14 cellular contexts compared by ENCODE assay signal in the genomic region with DNA sequence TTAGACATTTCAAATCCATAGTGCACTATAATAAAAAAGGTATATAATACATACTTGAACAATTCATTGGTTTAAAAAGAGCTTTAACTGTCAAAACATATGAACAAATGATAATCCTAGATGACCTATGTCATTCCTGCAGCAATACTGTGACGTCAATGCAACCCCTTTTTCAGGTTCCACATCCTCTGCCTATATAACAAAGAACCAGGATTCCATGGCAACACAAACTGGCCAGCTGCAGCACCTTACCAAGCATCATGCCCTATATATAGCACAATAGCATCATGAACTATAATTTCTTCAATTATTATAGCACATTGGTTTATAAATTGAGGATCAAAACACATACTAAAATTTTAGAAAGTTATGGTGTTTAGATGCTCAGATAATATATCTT. TPM values are rescaled to one million over a fixed set of nuclear protein-coding genes. Genes with fewer than 3 reads are reported as not detected.
DNase-seq lines count a peak whose midpoint lies in the region; ATAC-seq and TF ChIP-seq lines count a peak whose summit lies in the region.
"Had no signal": no experiment of that assay in that cellular context is flagged by ENCODE, and none has a peak within 500 bp of the region (broad histone marks: within the 10 kb centered on the region; RNA-seq: fewer than 3 reads in every experiment).

No MANE protein-coding gene starts in this region.

- no peak overlapping the region for H4K8ac ChIP-seq in mesenchymal stem cell (ENCODE audit: low read length)

- H3K18ac ChIP-seq in mesenchymal stem cell (ENCODE audit: low read depth in 1 of 2, low read length in 2 of 2), result peak overlapping the region in 1 of 2 experiments; percentile 54

- H3K27me3 ChIP-seq in HUES64 (ENCODE audit: insufficient read depth, low read length) (no peaks in the 10 kb centered on the region), mesenchymal stem cell (ENCODE audit: control insufficient read depth in 1 of 2, insufficient read depth in 1 of 2, low read length in 2 of 2) (no peaks in the 10 kb centered on the region)
- H3K27me3 ChIP-seq: gastrocnemius medialis had no signal

- H2BK120ac ChIP-seq in mesenchymal stem cell (ENCODE audit: low read depth, low read length), result no peak overlapping the region

- no peak overlapping the region for H3K14ac ChIP-seq in mesenchymal stem cell (ENCODE audit: low read length in 2 of 2)

- POLR2A ChIA-PET in WTC11 (lab: Charles Lee), result no interaction called here

- H4K91ac ChIP-seq in mesenchymal stem cell (ENCODE audit: low read length), result no peak overlapping the region

- H3K9me3 Mint-ChIP-seq in WTC11, result peaks cover 3% of the 10 kb centered on the region
- H3K9me3 Mint-ChIP-seq: activated CD4-positive, alpha-beta memory T cell treated with anti-CD3 and anti-CD28 coated beads, Interleukin-2, amount 10 ng/mL, durations not matched to agents 7 days and 5 days; activated naive CD4-positive, alpha-beta T cell treated with anti-CD3 and anti-CD28 coated beads, Interleukin-2, amount 10 ng/mL, durations not matched to agents 7 days and 5 days had no signal

- no peak overlapping the region for H2BK15ac ChIP-seq in mesenchymal stem cell (ENCODE audit: low read depth, poor library complexity, severe bottlenecking)

- peak overlapping the region; percentile 66 for H3K9ac ChIP-seq in HUES64 (ENCODE audit: low read depth, low read length)
- H3K9ac ChIP-seq in mesenchymal stem cell (ENCODE audit: low read length), result peak overlapping the region; percentile 96

- H3K4me2 ChIP-seq in mesenchymal stem cell (ENCODE audit: low read length, poor library complexity, severe bottlenecking), result no peak overlapping the region

- peak overlapping the region; percentile 57 for H3K27ac ChIP-seq in HUES64 (ENCODE audit: low read depth, low read length)
- no peak overlapping the region for H3K27ac ChIP-seq in mesenchymal stem cell (ENCODE audit: low read length, poor library complexity, severe bottlenecking)
- H3K27ac ChIP-seq: gastrocnemius medialis had no signal

- H3K23ac ChIP-seq in mesenchymal stem cell (ENCODE audit: low read length in 2 of 2), result no peak overlapping the region

- no peak overlapping the region for H3K4ac ChIP-seq in mesenchymal stem cell (ENCODE audit: low read depth in 1 of 2, low read length in 2 of 2)

- no peak overlapping the region for H2BK5ac ChIP-seq in mesenchymal stem cell (ENCODE audit: low read depth, low read length, poor library complexity, severe bottlenecking)

- CTCF ChIA-PET in WTC11 (lab: Charles Lee), result no interaction called here

- peaks cover 12% of the 10 kb centered on the region for H3K36me3 Mint-ChIP-seq in WTC11
- H3K36me3 Mint-ChIP-seq: activated naive CD4-positive, alpha-beta T cell treated with anti-CD3 and anti-CD28 coated beads, Interleukin-2, amount 10 ng/mL, durations not matched to agents 7 days and 5 days had no signal

- no peaks in the 10 kb centered on the region for H3K79me1 ChIP-seq in mesenchymal stem cell (replicated peaks; ENCODE audit: low read length, poor library complexity, severe bottlenecking)

- peak overlapping the region; percentile 99 for H3K27ac Mint-ChIP-seq in WTC11
- H3K27ac Mint-ChIP-seq: activated CD4-positive, alpha-beta memory T cell treated with anti-CD3 and anti-CD28 coated beads, Interleukin-2, amount 10 ng/mL, durations not matched to agents 7 days and 5 days; activated naive CD4-positive, alpha-beta T cell treated with anti-CD3 and anti-CD28 coated beads, Interleukin-2, amount 10 ng/mL, durations not matched to agents 7 days and 5 days had no signal

- H2AFZ ChIP-seq in mesenchymal stem cell (ENCODE audit: low read depth, low read length), result no peak overlapping the region

- H2BK12ac ChIP-seq in mesenchymal stem cell (ENCODE audit: low read length in 2 of 2), result no peak overlapping the region

- peak overlapping the region; percentile 14 for H2AK5ac ChIP-seq in mesenchymal stem cell (ENCODE audit: low read length, severe bottlenecking)

- H3K27me3 Mint-ChIP-seq in WTC11 (ENCODE audit: low read depth), result no peaks in the 10 kb centered on the region; the same call in 1 of the 2 replicates
- H3K27me3 Mint-ChIP-seq: activated CD4-positive, alpha-beta memory T cell treated with anti-CD3 and anti-CD28 coated beads, Interleukin-2, amount 10 ng/mL, durations not matched to agents 7 days and 5 days; activated naive CD4-positive, alpha-beta T cell treated with anti-CD3 and anti-CD28 coated beads, Interleukin-2, amount 10 ng/mL, durations not matched to agents 7 days and 5 days had no signal

- peaks cover 55% of the 10 kb centered on the region for H3K4me1 Mint-ChIP-seq in WTC11
- H3K4me1 Mint-ChIP-seq: activated CD4-positive, alpha-beta memory T cell treated with anti-CD3 and anti-CD28 coated beads, Interleukin-2, amount 10 ng/mL, durations not matched to agents 7 days and 5 days; activated naive CD4-positive, alpha-beta T cell treated with anti-CD3 and anti-CD28 coated beads, Interleukin-2, amount 10 ng/mL, durations not matched to agents 7 days and 5 days had no signal

- no peak for TF ChIP-seq CTCF in WTC11 (IDR thresholded peaks at IDR 0.05)

- peaks cover 35% of the 10 kb centered on the region for H3K4me1 ChIP-seq in HUES64 (ENCODE audit: insufficient read depth, low read length)
- no peaks in the 10 kb centered on the region for H3K4me1 ChIP-seq in mesenchymal stem cell (ENCODE audit: control insufficient read depth, insufficient read depth, low read depth, low read length)
- H3K4me1 ChIP-seq: gastrocnemius medialis had no signal

- H3K9me3 ChIP-seq in HUES64 (ENCODE audit: insufficient read depth, low read depth, low read length) (no peaks in the 10 kb centered on the region), mesenchymal stem cell (ENCODE audit: control insufficient read depth, low read length) (no peaks in the 10 kb centered on the region)
- H3K9me3 ChIP-seq: gastrocnemius medialis had no signal

- no peaks in the 10 kb centered on the region for H3K36me3 ChIP-seq in HUES64 (ENCODE audit: insufficient read depth, low read length)
- no peaks in the 10 kb centered on the region for H3K36me3 ChIP-seq in mesenchymal stem cell (ENCODE audit: control insufficient read depth in 1 of 2, insufficient read depth in 2 of 2, low read depth in 1 of 2, low read length in 2 of 2)
- H3K36me3 ChIP-seq: gastrocnemius medialis had no signal

- DNase-seq in WTC11 (ENCODE audit: low spot score), result no peak
- peak; percentile 47 for DNase-seq in mesenchymal stem cell
- no peak for DNase-seq in activated CD8-positive, alpha-beta memory T cell treated with anti-CD3 and anti-CD28 coated beads, Interleukin-2, amount 50 U/mL, for 4 hours
- no peak for DNase-seq in mesenteric fat pad (ENCODE audit: low spot score)
- DNase-seq in NCI-H1436 treated with DMSO at 0.1 percent for 48 hours (lab: John Stamatoyannopoulos, UW), result no peak
- DNase-seq: activated CD4-positive, alpha-beta memory T cell treated with anti-CD3 and anti-CD28 coated beads, Interleukin-2, amount 10 ng/mL, durations not matched to agents 7 days and 5 days; activated naive CD4-positive, alpha-beta T cell treated with anti-CD3 and anti-CD28 coated beads, Interleukin-2, amount 10 ng/mL, durations not matched to agents 7 days and 5 days; gastrocnemius medialis; NCI-H1694 treated with DMSO at 0.1 percent for 48 hours; stimulated activated CD8-positive, alpha-beta memory T cell treated with anti-CD3 and anti-CD28 coated beads, Interleukin-4, amount 100 ng/mL, for 48 hours had no signal

- H3K4me3 ChIP-seq in HUES64 (ENCODE audit: low read length), result no peak overlapping the region
- H3K4me3 ChIP-seq in mesenchymal stem cell (ENCODE audit: insufficient read depth in 1 of 2, low read depth in 1 of 2, low read length in 2 of 2), result peak overlapping the region in 1 of 2 experiments; percentile 80

- peak; percentile 44 for ATAC-seq in GM18498 (IDR thresholded peaks at IDR 0.05; ENCODE audit: unreplicated experiment)
- no peak for ATAC-seq in WTC11
- no peak for ATAC-seq in HG03457 (IDR thresholded peaks at IDR 0.05; ENCODE audit: unreplicated experiment)

- 71% methylated on average over 1 of the region's 1 CpG for WGBS in HUES64
- 59% methylated on average over 1 of the region's 1 CpG for WGBS in mesenchymal stem cell

- H3K4me3 Mint-ChIP-seq in WTC11, result peak overlapping the region; percentile 83
- H3K4me3 Mint-ChIP-seq: activated CD4-positive, alpha-beta memory T cell treated with anti-CD3 and anti-CD28 coated beads, Interleukin-2, amount 10 ng/mL, durations not matched to agents 7 days and 5 days; activated naive CD4-positive, alpha-beta T cell treated with anti-CD3 and anti-CD28 coated beads, Interleukin-2, amount 10 ng/mL, durations not matched to agents 7 days and 5 days had no signal

TF ChIP-seq in WTC11, 78 proteins besides CTCF, POLR2A, EP300 and RAD21 (continues in another document):
- no peak for TF ChIP-seq ZNF232 (CRISPR knock-in tag; IDR thresholded peaks at IDR 0.05)
- no peak for TF ChIP-seq SMAD4 (CRISPR knock-in tag; IDR thresholded peaks at IDR 0.05)
- no peak for TF ChIP-seq NR2C2 (CRISPR knock-in tag; IDR thresholded peaks at IDR 0.05)
- TF ChIP-seq IRF2 (CRISPR knock-in tag; IDR thresholded peaks at IDR 0.05; ENCODE audit: borderline replicate concordance, low read depth), result no peak
- TF ChIP-seq FOXK1 (CRISPR knock-in tag; IDR thresholded peaks at IDR 0.05), result no peak
- no peak for TF ChIP-seq MXD4 (CRISPR knock-in tag; IDR thresholded peaks at IDR 0.05; ENCODE audit: borderline replicate concordance)
- no peak for TF ChIP-seq ZNF671 (CRISPR knock-in tag; IDR thresholded peaks at IDR 0.05)
- TF ChIP-seq, protein P1, sequence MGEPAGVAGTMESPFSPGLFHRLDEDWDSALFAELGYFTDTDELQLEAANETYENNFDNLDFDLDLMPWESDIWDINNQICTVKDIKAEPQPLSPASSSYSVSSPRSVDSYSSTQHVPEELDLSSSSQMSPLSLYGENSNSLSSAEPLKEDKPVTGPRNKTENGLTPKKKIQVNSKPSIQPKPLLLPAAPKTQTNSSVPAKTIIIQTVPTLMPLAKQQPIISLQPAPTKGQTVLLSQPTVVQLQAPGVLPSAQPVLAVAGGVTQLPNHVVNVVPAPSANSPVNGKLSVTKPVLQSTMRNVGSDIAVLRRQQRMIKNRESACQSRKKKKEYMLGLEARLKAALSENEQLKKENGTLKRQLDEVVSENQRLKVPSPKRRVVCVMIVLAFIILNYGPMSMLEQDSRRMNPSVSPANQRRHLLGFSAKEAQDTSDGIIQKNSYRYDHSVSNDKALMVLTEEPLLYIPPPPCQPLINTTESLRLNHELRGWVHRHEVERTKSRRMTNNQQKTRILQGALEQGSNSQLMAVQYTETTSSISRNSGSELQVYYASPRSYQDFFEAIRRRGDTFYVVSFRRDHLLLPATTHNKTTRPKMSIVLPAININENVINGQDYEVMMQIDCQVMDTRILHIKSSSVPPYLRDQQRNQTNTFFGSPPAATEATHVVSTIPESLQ (CRISPR knock-in tag; IDR thresholded peaks at IDR 0.05), result no peak

RNA-seq across cellular contexts. Expression of gene PTCHD4, which starts 0.6 kb away (rescaled TPM):
- 1.9 TPM for polyA plus RNA-seq in HUES64 (2013, experiment 1 of 2)
- 2.9 TPM for polyA plus RNA-seq in HUES64 (2013, experiment 2 of 2)
- 0.69 to 1.6 TPM (median 1.0 TPM) in 3 replicates for total RNA-seq in WTC11 (2021)
- polyA plus RNA-seq in mesenchymal stem cell (2013, experiment 1 of 2), result 7.8 TPM
- polyA plus RNA-seq in mesenchymal stem cell (2013, experiment 2 of 2), result 8.5 TPM
- total RNA-seq in mesenteric fat pad, result 1.4 TPM
- total RNA-seq: activated CD4-positive, alpha-beta memory T cell treated with anti-CD3 and anti-CD28 coated beads, Interleukin-2, amount 10 ng/mL, durations not matched to agents 7 days and 5 days; Daoy had no signal
